Comparison of ENCODE assay signal across 9 cellular contexts in genomic region chr1:193190096-193190744, GRCh38. TPM values are rescaled to one million over a fixed set of nuclear protein-coding genes. Genes with fewer than 3 reads are reported as not detected.
DNase-seq lines count a peak whose midpoint lies in the region; TF ChIP-seq lines count a peak whose summit lies in the region.
"Had no signal": no experiment of that assay in that cellular context is flagged by ENCODE, and none has a peak within 500 bp of the region (broad histone marks: within the 10 kb centered on the region; RNA-seq: fewer than 3 reads in every experiment).

No MANE protein-coding gene starts in this region.

- H3K9me3 Mint-ChIP-seq in endodermal cell (peaks cover 29% of the 10 kb centered on the region), progenitor cell of endocrine pancreas (ENCODE audit: low read depth) (no peaks in the 10 kb centered on the region)
- H3K9me3 Mint-ChIP-seq: IgD-negative memory B cell had no signal

- H3K27ac ChIP-seq in endodermal cell (ENCODE audit: low read depth, low read length) = no peak overlapping the region
- H3K27ac ChIP-seq: ascending aorta had no signal

- H3K4me1 Mint-ChIP-seq in endodermal cell (peaks cover 14% of the 10 kb centered on the region), progenitor cell of endocrine pancreas (ENCODE audit: low read depth) (peaks cover 41% of the 10 kb centered on the region)

- peak; percentile 30; the same call in 2 of the 3 replicates for TF ChIP-seq CTCF in GM12872 (IDR thresholded peaks at IDR 0.05; ENCODE audit: insufficient read depth, low read depth, low read length)
- peak; percentile 40; the same call in 1 of the 2 replicates for TF ChIP-seq CTCF in LNCAP (IDR thresholded peaks at IDR 0.05)
- peak; percentile 38 for TF ChIP-seq CTCF in endodermal cell (conservative IDR thresholded peaks at IDR 0.05)
- TF ChIP-seq CTCF in progenitor cell of endocrine pancreas (IDR thresholded peaks at IDR 0.05; ENCODE audit: unreplicated experiment) = peak; percentile 31

- no peaks in the 10 kb centered on the region for H3K27me3 ChIP-seq in endodermal cell (ENCODE audit: control insufficient read depth, insufficient read depth, low read length, poor library complexity, severe bottlenecking)
- H3K27me3 ChIP-seq: ascending aorta had no signal

- H3K27me3 Mint-ChIP-seq in endodermal cell (ENCODE audit: insufficient read depth) (no peaks in the 10 kb centered on the region), progenitor cell of endocrine pancreas (no peaks in the 10 kb centered on the region)
- H3K27me3 Mint-ChIP-seq: IgD-negative memory B cell had no signal

- H3K4me1 ChIP-seq in endodermal cell (ENCODE audit: control insufficient read depth, insufficient read depth, low read length) = no peaks in the 10 kb centered on the region

- peaks cover 21% of the 10 kb centered on the region for H3K36me3 ChIP-seq in endodermal cell (ENCODE audit: control insufficient read depth, insufficient read depth, low read length)
- H3K36me3 ChIP-seq: ascending aorta had no signal

- no peak overlapping the region for H3K4me3 ChIP-seq in endodermal cell (ENCODE audit: low read length)
- H3K4me3 ChIP-seq: ascending aorta had no signal

- H3K36me3 Mint-ChIP-seq in endodermal cell (ENCODE audit: low read depth) (peaks cover 39% of the 10 kb centered on the region), progenitor cell of endocrine pancreas (ENCODE audit: insufficient read depth) (peaks cover 22% of the 10 kb centered on the region)

- peaks cover 31% of the 10 kb centered on the region for H3K9me3 ChIP-seq in endodermal cell (ENCODE audit: control insufficient read depth, low read length)
- H3K9me3 ChIP-seq: ascending aorta had no signal

- H3K27ac Mint-ChIP-seq in endodermal cell (peak overlapping the region; percentile 21), progenitor cell of endocrine pancreas (no peak overlapping the region)

- no peak overlapping the region for H3K9ac ChIP-seq in endodermal cell (ENCODE audit: extremely low read depth, low read length, poor library complexity, severe bottlenecking)

- no peak for DNase-seq in endodermal cell
- DNase-seq in progenitor cell of endocrine pancreas (ENCODE audit: low spot score, unreplicated experiment) = no peak
- no peak for DNase-seq in NCI-H524 treated with DMSO at 0.1 percent for 48 hours (lab: John Stamatoyannopoulos, UW)
- DNase-seq in putamen (ENCODE audit: low spot score) = no peak
- no peak for DNase-seq in NCI-H1105 (lab: John Stamatoyannopoulos, UW)

- H3K4me3 Mint-ChIP-seq in endodermal cell (no peak overlapping the region), progenitor cell of endocrine pancreas (ENCODE audit: low read depth) (no peak overlapping the region)
- H3K4me3 Mint-ChIP-seq: IgD-negative memory B cell had no signal

RNA-seq across cellular contexts. Expression of gene B3GALT2, which starts 3.8 kb away (rescaled TPM):
- not detected for total RNA-seq in endodermal cell
- 1.8 TPM for polyA plus RNA-seq in endodermal cell (2013, experiment 1 of 2)
- polyA plus RNA-seq in endodermal cell (2013, experiment 2 of 2) = 2.2 TPM
- total RNA-seq in progenitor cell of endocrine pancreas = 0.44 and 0.79 TPM in 2 replicates
- total RNA-seq: ascending aorta had no signal
